12 cellular contexts compared by ENCODE assay signal in genomic region chr14:73562256-73562655, GRCh38. TPM values are rescaled to one million over a fixed set of nuclear protein-coding genes. Genes with fewer than 3 reads are reported as not detected.
"Had no signal": no experiment of that assay in that cellular context is flagged by ENCODE, and none has a peak within 500 bp of the region (broad histone marks: within the 10 kb centered on the region; RNA-seq: fewer than 3 reads in every experiment).

No MANE protein-coding gene starts in this region.

RNA-seq across cellular contexts. Expression of gene HEATR4, which starts 3.5 kb away (rescaled TPM):
- total RNA-seq: OCI-LY7, Right ventricle myocardium inferior, RPMI7951, SJCRH30, SJSA1, SK-MEL-5 had no signal
- polyA plus RNA-seq: SK-N-SH had no signal

RNA-seq across cellular contexts. Expression of gene ACOT4, which starts 29.4 kb away (rescaled TPM):
- total RNA-seq: OCI-LY7, SJCRH30 had no signal

RNA-seq across cellular contexts. Expression of gene ACOT6, which starts 50.1 kb away (rescaled TPM):
- total RNA-seq: OCI-LY7, PC-3, PC-9, Peyer's patch, Right ventricle myocardium inferior, Right ventricle myocardium superior, RPMI7951, SJCRH30, SJSA1, T-cell had no signal
- polyA plus RNA-seq: SK-N-SH had no signal
